Comparison of ENCODE assay signal across 1 cellular context in the genomic region with DNA sequence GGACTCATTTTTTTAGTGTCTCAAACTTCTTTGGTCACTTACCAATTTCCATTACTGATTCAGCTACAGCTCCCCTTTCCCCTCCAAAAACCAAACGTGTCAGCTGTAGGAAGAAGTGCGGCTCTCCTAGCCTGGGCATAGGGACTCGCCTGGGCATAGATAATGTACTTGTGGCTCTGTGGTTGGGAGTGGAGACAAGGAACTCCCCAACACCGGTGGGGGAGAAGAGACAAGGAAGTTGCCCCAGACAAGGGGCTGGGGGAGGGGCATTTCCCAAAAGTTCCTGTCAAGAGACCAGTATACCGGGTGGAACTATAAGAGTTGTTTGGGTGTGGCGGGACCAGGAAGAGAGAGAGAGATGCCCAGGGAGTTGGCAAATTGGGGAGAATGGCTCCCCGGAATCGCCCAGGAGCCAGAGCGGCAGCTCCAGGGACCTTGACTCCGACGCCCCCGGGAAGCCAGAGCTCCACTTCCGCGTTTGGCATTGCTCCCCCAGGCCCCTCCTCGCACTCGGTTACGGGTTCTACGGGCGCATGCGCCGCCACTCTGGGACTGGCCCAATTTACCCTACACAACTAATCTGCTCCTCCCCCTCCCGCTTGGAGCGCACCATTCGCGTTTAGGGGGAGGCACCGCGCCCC.
TF ChIP-seq lines count a peak whose summit lies in the region.

No MANE protein-coding gene starts in this region.

TF ChIP-seq in HepG2, 621 proteins besides CTCF, POLR2A, EP300 and RAD21 (continued from another document and continues in another):
- no peak for TF ChIP-seq ZBTB33 (CRISPR knock-in tag; IDR thresholded peaks at IDR 0.05)
- TF ChIP-seq ARID5B (CRISPR knock-in tag; IDR thresholded peaks at IDR 0.05) = no peak; the same call in 1 of the 2 replicates
- TF ChIP-seq, protein P1, sequence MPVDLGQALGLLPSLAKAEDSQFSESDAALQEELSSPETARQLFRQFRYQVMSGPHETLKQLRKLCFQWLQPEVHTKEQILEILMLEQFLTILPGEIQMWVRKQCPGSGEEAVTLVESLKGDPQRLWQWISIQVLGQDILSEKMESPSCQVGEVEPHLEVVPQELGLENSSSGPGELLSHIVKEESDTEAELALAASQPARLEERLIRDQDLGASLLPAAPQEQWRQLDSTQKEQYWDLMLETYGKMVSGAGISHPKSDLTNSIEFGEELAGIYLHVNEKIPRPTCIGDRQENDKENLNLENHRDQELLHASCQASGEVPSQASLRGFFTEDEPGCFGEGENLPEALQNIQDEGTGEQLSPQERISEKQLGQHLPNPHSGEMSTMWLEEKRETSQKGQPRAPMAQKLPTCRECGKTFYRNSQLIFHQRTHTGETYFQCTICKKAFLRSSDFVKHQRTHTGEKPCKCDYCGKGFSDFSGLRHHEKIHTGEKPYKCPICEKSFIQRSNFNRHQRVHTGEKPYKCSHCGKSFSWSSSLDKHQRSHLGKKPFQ (CRISPR knock-in tag; IDR thresholded peaks at IDR 0.05; ENCODE audit: insufficient replicate concordance) = no peak
- no peak for TF ChIP-seq ZNF614 (CRISPR knock-in tag; IDR thresholded peaks at IDR 0.05; ENCODE audit: borderline replicate concordance)
- 0 out of 2 replicates have a peak, but pooled peaks have one; percentile 16 for TF ChIP-seq ZNF446 (CRISPR knock-in tag; IDR thresholded peaks at IDR 0.05)
- TF ChIP-seq SP5 (CRISPR knock-in tag; IDR thresholded peaks at IDR 0.05; ENCODE audit: borderline replicate concordance, low read depth) = no peak
- no peak for TF ChIP-seq NFRKB (IDR thresholded peaks at IDR 0.05)
- TF ChIP-seq, protein P2, sequence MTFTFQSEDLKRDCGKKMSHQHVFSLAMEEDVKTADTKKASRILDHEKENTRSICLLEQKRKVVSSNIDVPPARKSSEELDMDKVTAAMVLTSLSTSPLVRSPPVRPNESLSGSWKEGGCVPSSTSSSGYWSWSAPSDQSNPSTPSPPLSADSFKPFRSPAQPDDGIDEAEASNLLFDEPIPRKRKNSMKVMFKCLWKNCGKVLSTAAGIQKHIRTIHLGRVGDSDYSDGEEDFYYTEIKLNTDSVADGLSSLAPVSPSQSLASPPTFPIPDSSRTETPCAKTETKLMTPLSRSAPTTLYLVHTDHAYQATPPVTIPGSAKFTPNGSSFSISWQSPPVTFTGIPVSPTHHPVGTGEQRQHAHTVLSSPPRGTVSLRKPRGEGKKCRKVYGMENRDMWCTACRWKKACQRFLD (CRISPR knock-in tag; IDR thresholded peaks at IDR 0.05; ENCODE audit: borderline replicate concordance) = no peak; the same call in 1 of the 2 replicates
- 0 out of 2 replicates have a peak, but pooled peaks have one; percentile 48 for TF ChIP-seq TBP (CRISPR knock-in tag; IDR thresholded peaks at IDR 0.05)
- no peak; the same call in none of the 2 replicates for TF ChIP-seq ZNF501 (CRISPR knock-in tag; IDR thresholded peaks at IDR 0.05)
- TF ChIP-seq ZNF720 (CRISPR knock-in tag; IDR thresholded peaks at IDR 0.05) = no peak
- TF ChIP-seq ZNF737 (CRISPR knock-in tag; IDR thresholded peaks at IDR 0.05; ENCODE audit: borderline replicate concordance) = no peak
- TF ChIP-seq ZNF674 (CRISPR knock-in tag; IDR thresholded peaks at IDR 0.05; ENCODE audit: low read depth) = peak; percentile 24; the same call in 1 of the 2 replicates
- 0 out of 2 replicates have a peak, but pooled peaks have one; percentile 71 for TF ChIP-seq FOXM1 (CRISPR knock-in tag; IDR thresholded peaks at IDR 0.05)
- TF ChIP-seq PLRG1 (conservative IDR thresholded peaks at IDR 0.05) = no peak
- no peak; the same call in 1 of the 2 replicates for TF ChIP-seq ATF7-NPFF (CRISPR knock-in tag; IDR thresholded peaks at IDR 0.05; ENCODE audit: low read depth)
- TF ChIP-seq ZNF20 (CRISPR knock-in tag; IDR thresholded peaks at IDR 0.05) = no peak
- TF ChIP-seq NPAS2 (CRISPR knock-in tag; IDR thresholded peaks at IDR 0.05; ENCODE audit: borderline replicate concordance) = no peak
- no peak; the same call in 1 of the 2 replicates for TF ChIP-seq SALL2 (CRISPR knock-in tag; IDR thresholded peaks at IDR 0.05)
- no peak; the same call in 1 of the 2 replicates for TF ChIP-seq FOXA3 (CRISPR knock-in tag; IDR thresholded peaks at IDR 0.05)
- TF ChIP-seq ZNF224 (CRISPR knock-in tag; IDR thresholded peaks at IDR 0.05) = no peak; the same call in 1 of the 2 replicates
- TF ChIP-seq ZMYM3 (CRISPR knock-in tag; IDR thresholded peaks at IDR 0.05) = no peak
- TF ChIP-seq, protein P3, sequence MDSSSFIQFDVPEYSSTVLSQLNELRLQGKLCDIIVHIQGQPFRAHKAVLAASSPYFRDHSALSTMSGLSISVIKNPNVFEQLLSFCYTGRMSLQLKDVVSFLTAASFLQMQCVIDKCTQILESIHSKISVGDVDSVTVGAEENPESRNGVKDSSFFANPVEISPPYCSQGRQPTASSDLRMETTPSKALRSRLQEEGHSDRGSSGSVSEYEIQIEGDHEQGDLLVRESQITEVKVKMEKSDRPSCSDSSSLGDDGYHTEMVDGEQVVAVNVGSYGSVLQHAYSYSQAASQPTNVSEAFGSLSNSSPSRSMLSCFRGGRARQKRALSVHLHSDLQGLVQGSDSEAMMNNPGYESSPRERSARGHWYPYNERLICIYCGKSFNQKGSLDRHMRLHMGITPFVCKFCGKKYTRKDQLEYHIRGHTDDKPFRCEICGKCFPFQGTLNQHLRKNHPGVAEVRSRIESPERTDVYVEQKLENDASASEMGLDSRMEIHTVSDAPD (CRISPR knock-in tag; IDR thresholded peaks at IDR 0.05) = no peak
- no peak; the same call in 1 of the 2 replicates for TF ChIP-seq KAT7 (CRISPR knock-in tag; IDR thresholded peaks at IDR 0.05; ENCODE audit: borderline replicate concordance)
- TF ChIP-seq ZNF44 (CRISPR knock-in tag; IDR thresholded peaks at IDR 0.05) = no peak
- no peak for TF ChIP-seq JARID2 (CRISPR knock-in tag; IDR thresholded peaks at IDR 0.05; ENCODE audit: insufficient replicate concordance)
- TF ChIP-seq ZMAT3 (CRISPR knock-in tag; conservative IDR thresholded peaks at IDR 0.05) = peak; percentile 81
- no peak for TF ChIP-seq HDAC6 (IDR thresholded peaks at IDR 0.05; ENCODE audit: low read depth, low read length)
- no peak for TF ChIP-seq LCORL (IDR thresholded peaks at IDR 0.05)
- peak; percentile 69; the same call in 1 of the 2 replicates for TF ChIP-seq LCORL (CRISPR knock-in tag; IDR thresholded peaks at IDR 0.05)
- TF ChIP-seq NFE2L2 (IDR thresholded peaks at IDR 0.05; ENCODE audit: low read length) = no peak
- no peak for TF ChIP-seq U2AF1 (optimal IDR thresholded peaks at IDR 0.05; ENCODE audit: low read depth, low read length)
- no peak for TF ChIP-seq ZNF792 (CRISPR knock-in tag; IDR thresholded peaks at IDR 0.05)
- no peak for TF ChIP-seq ARID2 (CRISPR knock-in tag; IDR thresholded peaks at IDR 0.05; ENCODE audit: borderline replicate concordance)
- peak; percentile 84 for TF ChIP-seq PRDM15 (CRISPR knock-in tag; IDR thresholded peaks at IDR 0.05)
- no peak for TF ChIP-seq ATAD3A (CRISPR knock-in tag; IDR thresholded peaks at IDR 0.05)
- TF ChIP-seq HDAC1 (CRISPR knock-in tag; IDR thresholded peaks at IDR 0.05) = no peak; the same call in 1 of the 2 replicates
- TF ChIP-seq MYNN (CRISPR knock-in tag; IDR thresholded peaks at IDR 0.05; ENCODE audit: low read depth) = no peak
- no peak for TF ChIP-seq ZKSCAN5 (CRISPR knock-in tag; IDR thresholded peaks at IDR 0.05)
- TF ChIP-seq ZMYM4 (CRISPR knock-in tag; IDR thresholded peaks at IDR 0.05) = no peak
- no peak for TF ChIP-seq SETDB1 (CRISPR knock-in tag; IDR thresholded peaks at IDR 0.05; ENCODE audit: borderline replicate concordance)
